Comparison of ENCODE assay signal across 13 cellular contexts in the genomic region with DNA sequence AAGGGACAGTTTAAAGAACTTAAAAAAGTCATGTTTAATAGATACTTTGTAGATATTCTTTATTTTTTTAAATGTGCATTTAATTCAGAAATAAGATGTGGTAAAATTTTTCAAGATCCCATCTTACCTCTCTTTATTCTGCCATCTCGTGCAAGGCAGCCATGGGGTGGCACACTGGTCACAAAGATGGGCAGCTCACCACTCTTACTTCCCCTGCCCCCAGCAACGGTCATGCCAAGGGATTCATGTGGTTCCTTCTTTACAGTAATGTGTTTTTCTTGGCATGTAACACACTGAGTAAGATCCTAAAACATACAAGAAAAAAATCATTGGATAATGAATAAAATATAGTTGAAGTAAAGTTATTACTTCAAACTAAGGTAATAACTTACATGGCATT.
DNase-seq lines count a peak whose midpoint lies in the region; ATAC-seq, FAIRE-seq and TF ChIP-seq lines count a peak whose summit lies in the region.
"Had no signal": no experiment of that assay in that cellular context is flagged by ENCODE, and none has a peak within 500 bp of the region (broad histone marks: within the 10 kb centered on the region; RNA-seq: fewer than 3 reads in every experiment).

No MANE protein-coding gene starts in this region.

- TF ChIP-seq CTCF in Loucy (conservative IDR thresholded peaks at IDR 0.05; ENCODE audit: low read length), result peak; percentile 48
- peak; percentile 80 for TF ChIP-seq CTCF in chondrocyte (IDR thresholded peaks at IDR 0.05)
- TF ChIP-seq CTCF in BE2C (IDR thresholded peaks at IDR 0.05; ENCODE audit: low read depth, low read length), result no peak

- H3K27me3 Mint-ChIP-seq in chondrocyte (ENCODE audit: low read depth), result no peaks in the 10 kb centered on the region
- H3K27me3 Mint-ChIP-seq: IgD-negative memory B cell; stimulated activated naive CD8-positive, alpha-beta T cell treated with anti-CD3 and anti-CD28 coated beads, Interleukin-15, Interleukin-2, amounts not matched to agents 100 ng/mL and 50 ng/mL, for 24 hours had no signal

- H3K4me3 Mint-ChIP-seq in chondrocyte (ENCODE audit: unreplicated experiment), result no peak overlapping the region
- H3K4me3 Mint-ChIP-seq: IgD-negative memory B cell; stimulated activated naive CD8-positive, alpha-beta T cell treated with anti-CD3 and anti-CD28 coated beads, Interleukin-15, Interleukin-2, amounts not matched to agents 100 ng/mL and 50 ng/mL, for 24 hours had no signal

- H3F3A ChIP-seq in Loucy (ENCODE audit: low read depth), result no peaks in the 10 kb centered on the region

- no peak for FAIRE-seq in urothelium cell line (lab: Jason Lieb, UNC)

- peak; percentile 13 for DNase-seq in Caki2 (ENCODE audit: low read depth)
- no peak for DNase-seq in chondrocyte (ENCODE audit: low spot score)
- peak; percentile 60 for DNase-seq in myocyte (ENCODE audit: low read depth)
- no peak for DNase-seq in urothelium cell line (ENCODE audit: low spot score)
- DNase-seq in BE2C, result no peak
- DNase-seq in activated CD4-positive, CD25-positive, alpha-beta regulatory T cell treated with anti-CD3 and anti-CD28 coated beads, Interleukin-2, amount 50 U/mL, for 72 hours, result no peak
- DNase-seq: activated CD4-positive, alpha-beta T cell treated with anti-CD3 and anti-CD28 coated beads for 4 hours; activated naive CD4-positive, alpha-beta T cell treated with Interleukin-2 at 50 U/mL for 16 hours; stimulated activated CD4-positive, alpha-beta T cell treated with anti-CD3 and anti-CD28 coated beads, Interleukin-1b, Interleukin-23, amount 100 ng/mL, for 48 hours had no signal

- H3K9ac ChIP-seq in Loucy (ENCODE audit: low read depth, low read length, poor library complexity, severe bottlenecking), result no peak overlapping the region

- in situ Hi-C loops in Caki2 (cut with HindIII; ENCODE audit: low pct_unique_long_range_greater_than_20kb, low sequenced_read_pairs), result no loop called here

- peaks cover 15% of the 10 kb centered on the region for H3K36me3 Mint-ChIP-seq in chondrocyte (ENCODE audit: low read depth)

- no peak overlapping the region for H3K4me2 ChIP-seq in Loucy (ENCODE audit: low read depth, low read length, poor library complexity, severe bottlenecking)

- no peak overlapping the region for H2AFZ ChIP-seq in Loucy (ENCODE audit: low read length)

- no peaks in the 10 kb centered on the region for H3K9me3 Mint-ChIP-seq in chondrocyte (ENCODE audit: low read depth)
- H3K9me3 Mint-ChIP-seq: IgD-negative memory B cell; stimulated activated naive CD8-positive, alpha-beta T cell treated with anti-CD3 and anti-CD28 coated beads, Interleukin-15, Interleukin-2, amounts not matched to agents 100 ng/mL and 50 ng/mL, for 24 hours had no signal

- H3K4me3 ChIP-seq in Loucy (ENCODE audit: low read length, poor library complexity, severe bottlenecking) (no peak overlapping the region), BE2C (ENCODE audit: low read depth, low read length) (no peak overlapping the region)

- no peaks in the 10 kb centered on the region for H3K9me3 ChIP-seq in Loucy (ENCODE audit: insufficient read depth, low read depth, low read length)
- H3K9me3 ChIP-seq in BE2C, result no peaks in the 10 kb centered on the region

- no peaks in the 10 kb centered on the region for H3K79me2 ChIP-seq in Loucy (ENCODE audit: insufficient read depth, low read length)

- H3K36me3 ChIP-seq in Loucy (ENCODE audit: insufficient read depth, low read length) (peaks cover 38% of the 10 kb centered on the region), BE2C (peaks cover 14% of the 10 kb centered on the region)

- H3K9me2 ChIP-seq in Loucy (replicated peaks; ENCODE audit: low read depth, low read length), result no peaks in the 10 kb centered on the region

- no peaks in the 10 kb centered on the region for H3K27me3 ChIP-seq in Loucy (ENCODE audit: insufficient read depth, low read length, poor library complexity, severe bottlenecking)
- H3K27me3 ChIP-seq in BE2C, result no peaks in the 10 kb centered on the region

- H3K4me1 ChIP-seq in Loucy (ENCODE audit: insufficient read depth, low read length, poor library complexity, severe bottlenecking), result peaks cover 10% of the 10 kb centered on the region
- H3K4me1 ChIP-seq in BE2C, result peaks cover 5% of the 10 kb centered on the region

- H3K4me1 Mint-ChIP-seq in chondrocyte (ENCODE audit: low read depth), result peaks cover 11% of the 10 kb centered on the region

- no peaks in the 10 kb centered on the region for H4K20me1 ChIP-seq in Loucy (ENCODE audit: insufficient read depth, low read length, poor library complexity, severe bottlenecking)

- no peak for ATAC-seq in HG03520 (IDR thresholded peaks at IDR 0.05; ENCODE audit: unreplicated experiment)

- H3K27ac Mint-ChIP-seq in chondrocyte (ENCODE audit: unreplicated experiment), result peak overlapping the region; percentile 72
- H3K27ac Mint-ChIP-seq: IgD-negative memory B cell; stimulated activated naive CD8-positive, alpha-beta T cell treated with anti-CD3 and anti-CD28 coated beads, Interleukin-15, Interleukin-2, amounts not matched to agents 100 ng/mL and 50 ng/mL, for 24 hours had no signal

Comparison
In these comparisons a context has a peak if more than half of its experiments do, and no peak if none do; other contexts are left out.
1. DNase-seq: peak in Caki2 (single experiment) and myocyte (single experiment); none in chondrocyte (single experiment), urothelium cell line (single experiment), BE2C (single experiment) and activated CD4-positive, CD25-positive, alpha-beta regulatory T cell treated with anti-CD3 and anti-CD28 coated beads, Interleukin-2, amount 50 U/mL, for 72 hours (single experiment).